In genomic region chr7:152909683-152910544, GRCh38 we compare ENCODE assay signal across 12 cellular contexts.
"Had no signal": no experiment of that assay in that cellular context is flagged by ENCODE, and none has a peak within 500 bp of the region (broad histone marks: within the 10 kb centered on the region; RNA-seq: fewer than 3 reads in every experiment).

No MANE protein-coding gene starts in this region.

- ATAC-seq: lower lobe of right lung; naive thymus-derived CD4-positive, alpha-beta T cell; stimulated activated naive CD8-positive, alpha-beta T cell treated with anti-CD3 and anti-CD28 coated beads, Interleukin-15, Interleukin-2, amounts not matched to agents 100 U/mL and 50 U/mL, for 24 hours had no signal

- H3K36me3 ChIP-seq: esophagus muscularis mucosa, lower lobe of right lung had no signal

- H3K9me3 ChIP-seq: esophagus muscularis mucosa, lower lobe of right lung had no signal

- H3K4me3 ChIP-seq: esophagus muscularis mucosa, lower lobe of right lung had no signal

- DNase-seq: activated CD4-positive, CD25-positive, alpha-beta regulatory T cell; activated naive CD4-positive, alpha-beta T cell treated with anti-CD3 and anti-CD28 coated beads, Interleukin-2, amount 50 U/mL, for 16 hours; dermis blood vessel endothelial cell; foreskin fibroblast; kidney glomerular epithelial cell; lower lobe of right lung; naive thymus-derived CD4-positive, alpha-beta T cell; occipital lobe; stimulated activated CD4-positive, alpha-beta T cell treated with anti-CD3 and anti-CD28 coated beads, Interleukin-4, amount 100 ng/mL, for 1 hour; stimulated activated CD8-positive, alpha-beta memory T cell treated with anti-CD3 and anti-CD28 coated beads, Interleukin-4, amount 100 ng/mL, for 48 hours; stimulated activated naive CD8-positive, alpha-beta T cell treated with anti-CD3 and anti-CD28 coated beads, Interleukin-15, Interleukin-2, amounts not matched to agents 100 U/mL and 50 U/mL, for 24 hours had no signal

- H3K4me1 ChIP-seq: esophagus muscularis mucosa, lower lobe of right lung had no signal

- H3K27ac ChIP-seq: esophagus muscularis mucosa, lower lobe of right lung had no signal
